10 cellular contexts compared by ENCODE assay signal in the genomic region with DNA sequence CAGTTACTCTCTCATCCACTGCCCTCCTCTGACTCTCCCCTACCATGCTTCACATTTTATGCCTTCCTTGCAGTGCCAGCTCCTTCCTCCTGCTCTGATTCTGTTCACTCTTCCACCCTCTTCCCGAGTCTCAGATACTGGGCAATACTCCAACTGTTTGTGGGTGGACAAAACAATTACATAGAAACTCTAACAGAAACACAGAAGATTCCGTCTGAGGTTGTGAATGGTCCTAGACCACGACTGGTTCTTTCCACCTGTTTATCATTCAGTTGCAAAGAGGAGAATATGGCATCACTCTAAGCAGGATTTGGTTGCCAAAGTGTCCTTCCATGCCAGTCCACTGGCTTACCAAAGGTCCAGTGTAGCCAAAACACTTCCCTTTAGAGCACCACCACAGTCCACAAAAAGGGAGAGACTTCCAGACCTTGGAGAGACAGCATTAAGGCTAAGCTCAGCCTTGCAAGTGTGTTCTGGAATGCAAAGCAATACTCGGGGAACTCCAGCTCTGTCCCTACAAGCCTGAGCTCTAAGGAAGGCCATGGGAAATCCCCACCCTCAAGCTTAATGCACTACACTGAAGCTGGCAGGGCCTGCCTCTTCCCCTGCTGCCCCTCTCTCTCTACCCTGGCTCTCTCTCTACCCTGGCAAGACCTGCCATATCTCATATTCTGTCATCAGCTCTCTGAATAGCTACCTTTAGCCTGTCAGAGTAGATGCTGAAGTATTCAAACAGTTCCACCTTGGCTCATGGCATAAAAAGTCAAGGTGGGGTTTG. TPM values are rescaled to one million over a fixed set of nuclear protein-coding genes. Genes with fewer than 3 reads are reported as not detected.
DNase-seq lines count a peak whose midpoint lies in the region; ATAC-seq, FAIRE-seq and TF ChIP-seq lines count a peak whose summit lies in the region.
"Had no signal": no experiment of that assay in that cellular context is flagged by ENCODE, and none has a peak within 500 bp of the region (broad histone marks: within the 10 kb centered on the region; RNA-seq: fewer than 3 reads in every experiment).

No MANE protein-coding gene starts in this region.

- H3K4me1 ChIP-seq in A549, result peaks cover 19% of the 10 kb centered on the region
- H3K4me1 ChIP-seq in cardiac muscle cell (ENCODE audit: low read depth), result peaks cover 3% of the 10 kb centered on the region

- H3K36me3 ChIP-seq in cardiac muscle cell, result no peaks in the 10 kb centered on the region

- 35% methylated on average over 4 of the region's 4 CpGs for WGBS in A549 (ENCODE audit: missing lambda C conversion rate)

- H3K4me3 Mint-ChIP-seq in WTC11, result no peak overlapping the region
- H3K4me3 Mint-ChIP-seq: brain had no signal

- peak overlapping the region; percentile 4 to 70; a peak in 4 of 6 replicates for H3K27ac ChIP-seq in A549
- H3K27ac ChIP-seq in cardiac muscle cell, result peak overlapping the region; percentile 25

- no peak for TF ChIP-seq EP300 in A549 (IDR thresholded peaks at IDR 0.05)

- DNase-seq in A549 (ENCODE audit: low read depth in 1 of 2, low spot score in 1 of 2), result no peak
- DNase-seq in H54 (ENCODE audit: insufficient read length, low spot score), result no peak
- no peak for DNase-seq in WTC11 (ENCODE audit: low spot score)
- peak; percentile 41 to 73 for DNase-seq in cardiac muscle cell (ENCODE audit: low read depth in 1 of 2, low spot score in 1 of 2)
- DNase-seq in RKO (ENCODE audit: low spot score), result no peak
- DNase-seq in NCI-H146 treated with DMSO at 0.1 percent for 48 hours (lab: John Stamatoyannopoulos, UW; ENCODE audit: unreplicated experiment), result no peak
- no peak for DNase-seq in DMS114 treated with DMSO at 0.1 percent for 48 hours (lab: John Stamatoyannopoulos, UW; ENCODE audit: unreplicated experiment)
- DNase-seq: NCI-H2029 treated with DMSO at 0.1 percent for 48 hours had no signal

- TF ChIP-seq CTCF in A549 (IDR thresholded peaks at IDR 0.05) (no peak), WTC11 (IDR thresholded peaks at IDR 0.05) (no peak), cardiac muscle cell (IDR thresholded peaks at IDR 0.05; ENCODE audit: low read depth, low read length) (no peak)

- H3K9me3 ChIP-seq in A549, result peaks cover 15% of the 10 kb centered on the region
- H3K9me3 ChIP-seq in cardiac muscle cell (ENCODE audit: low read depth), result no peaks in the 10 kb centered on the region

- POLR2A ChIA-PET in A549 (lab: Yijun Ruan, JAX) (no interaction called here), WTC11 (lab: Charles Lee) (no interaction called here)

- no peaks in the 10 kb centered on the region; the same call in 1 of the 2 replicates for H3K27me3 Mint-ChIP-seq in WTC11 (ENCODE audit: low read depth)

- H3K4me1 Mint-ChIP-seq in WTC11, result peaks cover 4% of the 10 kb centered on the region

- H3K9me3 Mint-ChIP-seq in WTC11, result peaks cover 40% of the 10 kb centered on the region

- ATAC-seq in A549, result peak; percentile 76 to 83
- ATAC-seq in WTC11, result no peak
- no peak for ATAC-seq in GM18858 (IDR thresholded peaks at IDR 0.05; ENCODE audit: unreplicated experiment)

- TF ChIP-seq POLR2A in A549 (IDR thresholded peaks at IDR 0.05; ENCODE audit: low read length) (no peak), H54 (IDR thresholded peaks at IDR 0.05; ENCODE audit: low read depth, low read length) (no peak)

- no peak overlapping the region; the same call in 2 of the 3 replicates for H3K4me2 ChIP-seq in A549

- H3K36me3 Mint-ChIP-seq in WTC11, result peaks cover 27% of the 10 kb centered on the region

- no peak for TF ChIP-seq RAD21 in A549 (conservative IDR thresholded peaks at IDR 0.05 in 1 of 2, IDR thresholded peaks at IDR 0.05 in 1 of 2)

- H3K27ac Mint-ChIP-seq in WTC11, result peak overlapping the region; percentile 1
- H3K27ac Mint-ChIP-seq: brain had no signal

- FAIRE-seq in A549 (lab: Jason Lieb, UNC) (no peak), H54 (lab: Jason Lieb, UNC) (peak; percentile 90)

- CTCF ChIA-PET in A549 (lab: Yijun Ruan, JAX) (interaction anchor here (1.8 to 2.6 kb wide), 2 partner anchors 33 to 89 kb away, joined by 5 to 6 read pairs; no protein-coding TSS in a partner anchor), WTC11 (lab: Charles Lee) (no interaction called here)

- no peak overlapping the region for H3K4me3 ChIP-seq in A549
- no peak overlapping the region for H3K4me3 ChIP-seq in cardiac muscle cell

- H3K27me3 ChIP-seq in cardiac muscle cell, result no peaks in the 10 kb centered on the region

TF ChIP-seq in A549, 52 proteins besides CTCF, POLR2A, EP300 and RAD21 (continues in another document):
- TF ChIP-seq, protein P1, sequence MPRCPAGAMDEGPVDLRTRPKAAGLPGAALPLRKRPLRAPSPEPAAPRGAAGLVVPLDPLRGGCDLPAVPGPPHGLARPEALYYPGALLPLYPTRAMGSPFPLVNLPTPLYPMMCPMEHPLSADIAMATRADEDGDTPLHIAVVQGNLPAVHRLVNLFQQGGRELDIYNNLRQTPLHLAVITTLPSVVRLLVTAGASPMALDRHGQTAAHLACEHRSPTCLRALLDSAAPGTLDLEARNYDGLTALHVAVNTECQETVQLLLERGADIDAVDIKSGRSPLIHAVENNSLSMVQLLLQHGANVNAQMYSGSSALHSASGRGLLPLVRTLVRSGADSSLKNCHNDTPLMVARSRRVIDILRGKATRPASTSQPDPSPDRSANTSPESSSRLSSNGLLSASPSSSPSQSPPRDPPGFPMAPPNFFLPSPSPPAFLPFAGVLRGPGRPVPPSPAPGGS (IDR thresholded peaks at IDR 0.05), result no peak
- TF ChIP-seq JUNB (IDR thresholded peaks at IDR 0.05) (no peak), CHD2 (IDR thresholded peaks at IDR 0.05; ENCODE audit: low read length, partially characterized antibody) (no peak), KDM1A (IDR thresholded peaks at IDR 0.05; ENCODE audit: low read depth) (no peak), HEYL (CRISPR knock-in tag; IDR thresholded peaks at IDR 0.05) (no peak), HOXA7 (CRISPR knock-in tag; IDR thresholded peaks at IDR 0.05) (no peak), MAZ (IDR thresholded peaks at IDR 0.05; ENCODE audit: borderline replicate concordance, low read depth, low read length) (no peak), RCOR1 (IDR thresholded peaks at IDR 0.05; ENCODE audit: low read depth, low read length) (no peak)
- TF ChIP-seq, protein P2, sequence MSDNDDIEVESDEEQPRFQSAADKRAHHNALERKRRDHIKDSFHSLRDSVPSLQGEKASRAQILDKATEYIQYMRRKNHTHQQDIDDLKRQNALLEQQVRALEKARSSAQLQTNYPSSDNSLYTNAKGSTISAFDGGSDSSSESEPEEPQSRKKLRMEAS (IDR thresholded peaks at IDR 0.05), result no peak

TF ChIP-seq in WTC11, 78 proteins besides CTCF, POLR2A, EP300 and RAD21 (continues in another document):
- TF ChIP-seq JAZF1 (CRISPR knock-in tag; IDR thresholded peaks at IDR 0.05), result no peak
- TF ChIP-seq, protein P3, sequence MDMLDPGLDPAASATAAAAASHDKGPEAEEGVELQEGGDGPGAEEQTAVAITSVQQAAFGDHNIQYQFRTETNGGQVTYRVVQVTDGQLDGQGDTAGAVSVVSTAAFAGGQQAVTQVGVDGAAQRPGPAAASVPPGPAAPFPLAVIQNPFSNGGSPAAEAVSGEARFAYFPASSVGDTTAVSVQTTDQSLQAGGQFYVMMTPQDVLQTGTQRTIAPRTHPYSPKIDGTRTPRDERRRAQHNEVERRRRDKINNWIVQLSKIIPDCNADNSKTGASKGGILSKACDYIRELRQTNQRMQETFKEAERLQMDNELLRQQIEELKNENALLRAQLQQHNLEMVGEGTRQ (CRISPR knock-in tag; IDR thresholded peaks at IDR 0.05), result no peak
- no peak for TF ChIP-seq TEAD1 (CRISPR knock-in tag; IDR thresholded peaks at IDR 0.05)
- TF ChIP-seq FOXP1 (CRISPR knock-in tag; IDR thresholded peaks at IDR 0.05; ENCODE audit: borderline replicate concordance), result no peak
- TF ChIP-seq SP1 (CRISPR knock-in tag; conservative IDR thresholded peaks at IDR 0.05), result no peak
- no peak for TF ChIP-seq TEAD4 (CRISPR knock-in tag; IDR thresholded peaks at IDR 0.05)
- TF ChIP-seq ZNF423 (CRISPR knock-in tag; IDR thresholded peaks at IDR 0.05), result no peak
- TF ChIP-seq, protein P4, sequence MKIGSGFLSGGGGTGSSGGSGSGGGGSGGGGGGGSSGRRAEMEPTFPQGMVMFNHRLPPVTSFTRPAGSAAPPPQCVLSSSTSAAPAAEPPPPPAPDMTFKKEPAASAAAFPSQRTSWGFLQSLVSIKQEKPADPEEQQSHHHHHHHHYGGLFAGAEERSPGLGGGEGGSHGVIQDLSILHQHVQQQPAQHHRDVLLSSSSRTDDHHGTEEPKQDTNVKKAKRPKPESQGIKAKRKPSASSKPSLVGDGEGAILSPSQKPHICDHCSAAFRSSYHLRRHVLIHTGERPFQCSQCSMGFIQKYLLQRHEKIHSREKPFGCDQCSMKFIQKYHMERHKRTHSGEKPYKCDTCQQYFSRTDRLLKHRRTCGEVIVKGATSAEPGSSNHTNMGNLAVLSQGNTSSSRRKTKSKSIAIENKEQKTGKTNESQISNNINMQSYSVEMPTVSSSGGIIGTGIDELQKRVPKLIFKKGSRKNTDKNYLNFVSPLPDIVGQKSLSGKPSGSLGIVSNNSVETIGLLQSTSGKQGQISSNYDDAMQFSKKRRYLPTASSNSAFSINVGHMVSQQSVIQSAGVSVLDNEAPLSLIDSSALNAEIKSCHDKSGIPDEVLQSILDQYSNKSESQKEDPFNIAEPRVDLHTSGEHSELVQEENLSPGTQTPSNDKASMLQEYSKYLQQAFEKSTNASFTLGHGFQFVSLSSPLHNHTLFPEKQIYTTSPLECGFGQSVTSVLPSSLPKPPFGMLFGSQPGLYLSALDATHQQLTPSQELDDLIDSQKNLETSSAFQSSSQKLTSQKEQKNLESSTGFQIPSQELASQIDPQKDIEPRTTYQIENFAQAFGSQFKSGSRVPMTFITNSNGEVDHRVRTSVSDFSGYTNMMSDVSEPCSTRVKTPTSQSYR (CRISPR knock-in tag; IDR thresholded peaks at IDR 0.05), result no peak
- TF ChIP-seq, protein P5, sequence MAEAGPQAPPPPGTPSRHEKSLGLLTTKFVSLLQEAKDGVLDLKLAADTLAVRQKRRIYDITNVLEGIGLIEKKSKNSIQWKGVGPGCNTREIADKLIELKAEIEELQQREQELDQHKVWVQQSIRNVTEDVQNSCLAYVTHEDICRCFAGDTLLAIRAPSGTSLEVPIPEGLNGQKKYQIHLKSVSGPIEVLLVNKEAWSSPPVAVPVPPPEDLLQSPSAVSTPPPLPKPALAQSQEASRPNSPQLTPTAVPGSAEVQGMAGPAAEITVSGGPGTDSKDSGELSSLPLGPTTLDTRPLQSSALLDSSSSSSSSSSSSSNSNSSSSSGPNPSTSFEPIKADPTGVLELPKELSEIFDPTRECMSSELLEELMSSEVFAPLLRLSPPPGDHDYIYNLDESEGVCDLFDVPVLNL (CRISPR knock-in tag; IDR thresholded peaks at IDR 0.05; ENCODE audit: borderline replicate concordance, low read depth), result no peak

RNA-seq across cellular contexts. Expression of a gene that starts 33.6 kb away (rescaled TPM):
- polyA plus RNA-seq in A549 (2011; rRNA removed) (127 and 137 TPM in 2 replicates), A549 (2017; fragmentation: RNase III; extraction: RNeasy Plus Mini Kit Qiagen cat#74134 plus additional on column Dnase treatment) (56.8 to 62.0 TPM (median 61.7 TPM) in 3 replicates), cardiac muscle cell (4.2 and 4.3 TPM in 2 replicates)
- polyA plus RNA-seq in A549 (2012; cell fraction: cytosol; rRNA removed), result 33.7 and 35.9 TPM in 2 replicates
- polyA plus RNA-seq in A549 (2012; cell fraction: nucleus; rRNA removed), result 21.6 and 24.5 TPM in 2 replicates
- 137 and 144 TPM in 2 replicates for polyA minus RNA-seq in A549 (2011; rRNA and poly(A)+ RNA removed)
- total RNA-seq in WTC11 (2021) (50.6 to 64.4 TPM (median 55.8 TPM) in 3 replicates), cardiac muscle cell (3.0 and 3.3 TPM in 2 replicates)

Comparison
In these comparisons a context has a peak if more than half of its experiments do, and no peak if none do; other contexts are left out.
1. ATAC-seq: peak in A549 (2 of 2); none in WTC11 (single experiment) and GM18858 (single experiment).
2. DNase-seq: peak in cardiac muscle cell (2 of 2); none in A549 (0 of 2), H54 (single experiment), WTC11 (single experiment), RKO (single experiment), NCI-H146 treated with DMSO at 0.1 percent for 48 hours (single experiment) and DMS114 treated with DMSO at 0.1 percent for 48 hours (single experiment).
3. RNA of a gene that starts 33.6 kb away (total RNA-seq): 50.6 to 64.4 TPM in WTC11; 3.0 to 3.3 TPM in cardiac muscle cell; every median in the first group is over 10 times any median in the second.